In genomic region chr3:59659755-59660154, GRCh38 we compare ENCODE assay signal across 17 cellular contexts.
DNase-seq lines count a peak whose midpoint lies in the region; ATAC-seq, FAIRE-seq and TF ChIP-seq lines count a peak whose summit lies in the region.
"Had no signal": no experiment of that assay in that cellular context is flagged by ENCODE, and none has a peak within 500 bp of the region (broad histone marks: within the 10 kb centered on the region; RNA-seq: fewer than 3 reads in every experiment).

No MANE protein-coding gene starts in this region.

- no peak overlapping the region for H3K4me2 ChIP-seq in IMR-90 (ENCODE audit: low read depth, low read length)
- H3K4me2 ChIP-seq in H1 (ENCODE audit: insufficient read depth in 1 of 2, low read depth in 2 of 2, low read length in 2 of 2): no peak overlapping the region
- H3K4me2 ChIP-seq: GM23338 had no signal

- H2BK20ac ChIP-seq in IMR-90 (ENCODE audit: low read depth, low read length) (no peak overlapping the region), H1 (ENCODE audit: low read length) (no peak overlapping the region)

- H3K27ac ChIP-seq in IMR-90 (ENCODE audit: insufficient read depth, low read length) (peak overlapping the region; percentile 13; the same call in 1 of the 2 replicates), H1 (ENCODE audit: low read depth, low read length) (no peak overlapping the region), lower lobe of right lung (peak overlapping the region; percentile 53)

- ATAC-seq in IMR-90 (ENCODE audit: low read depth) (no peak), lower lobe of right lung (peak; percentile 33 to 53)
- ATAC-seq: GM23338 had no signal

- no CpG with 5 or more reads among the region's 1 CpG for WGBS in IMR-90 (ENCODE audit: extremely low coverage in 2 of 2, insufficient read length in 1 of 2), 2 experiments
- 91% methylated on average over 1 of the region's 1 CpG; no CpG with 5 or more reads in 1 of the 2 experiments for WGBS in H1 (ENCODE audit: extremely low coverage in 1 of 2, insufficient coverage in 1 of 2, insufficient read length in 1 of 2, insufficient replicate concordance in 2 of 2, low coverage in 1 of 2, low lambda C conversion rate in 2 of 2, missing lambda C conversion rate in 1 of 2), 2 experiments

- H3K9ac ChIP-seq in IMR-90 (ENCODE audit: low read depth, low read length) (no peak overlapping the region), H1 (replicated peaks in 1 of 4; ENCODE audit: extremely low read depth in 1 of 4, low read depth in 3 of 4, low read length in 3 of 4) (no peak overlapping the region)

- TF ChIP-seq RAD21 in IMR-90 (IDR thresholded peaks at IDR 0.05; ENCODE audit: low read length) (no peak), H1 (IDR thresholded peaks at IDR 0.05 in 1 of 2, conservative IDR thresholded peaks at IDR 0.05 in 1 of 2; ENCODE audit: low read depth in 2 of 2, low read length in 2 of 2) (no peak)

- H3K36me3 ChIP-seq in IMR-90 (ENCODE audit: control insufficient read depth, insufficient read depth, low read length): no peaks in the 10 kb centered on the region
- H3K36me3 ChIP-seq in H1 (ENCODE audit: control insufficient read depth in 2 of 4, insufficient read depth in 4 of 4, low read length in 3 of 4): no peaks in the 10 kb centered on the region
- H3K36me3 ChIP-seq in lower lobe of right lung: no peaks in the 10 kb centered on the region
- H3K36me3 ChIP-seq: BE2C had no signal

- H3K79me1 ChIP-seq in IMR-90 (ENCODE audit: low read depth in 1 of 2, low read length in 2 of 2): no peaks in the 10 kb centered on the region
- no peaks in the 10 kb centered on the region for H3K79me1 ChIP-seq in H1 (ENCODE audit: low read depth, low read length)

- TF ChIP-seq EP300 in H1 (IDR thresholded peaks at IDR 0.05; ENCODE audit: borderline replicate concordance in 1 of 2, low read depth in 2 of 2, low read length in 2 of 2): no peak

- intact Hi-C loops in IMR-90 (cut with micrococcal nuclease): loop anchor here (10.0 kb wide), 1 partner anchor 195 kb away; no protein-coding TSS in a partner anchor
- intact Hi-C loops in lower lobe of right lung (cut with DNase I): no loop called here

- peak overlapping the region; percentile 34; the same call in 1 of the 2 replicates for H2AK5ac ChIP-seq in IMR-90 (ENCODE audit: low read depth, low read length)
- H2AK5ac ChIP-seq in H1 (ENCODE audit: low read depth, low read length): no peak overlapping the region

- no peak overlapping the region for H3K14ac ChIP-seq in IMR-90 (replicated peaks; ENCODE audit: low read depth, low read length)
- H3K14ac ChIP-seq in H1 (ENCODE audit: insufficient read length): no peak overlapping the region

- H3K79me2 ChIP-seq in H1 (ENCODE audit: control insufficient read depth in 1 of 2, insufficient read depth in 2 of 2, low read length in 2 of 2): no peaks in the 10 kb centered on the region

- H2BK15ac ChIP-seq in IMR-90 (ENCODE audit: low read depth, low read length) (peak overlapping the region; percentile 26; the same call in 1 of the 3 replicates), H1 (ENCODE audit: low read length) (no peak overlapping the region)

- peak overlapping the region; percentile 18; the same call in 1 of the 2 replicates for H2BK120ac ChIP-seq in IMR-90 (ENCODE audit: low read depth, low read length)
- H2BK120ac ChIP-seq in H1 (replicated peaks; ENCODE audit: low read depth, low read length): no peak overlapping the region

- no peaks in the 10 kb centered on the region for H3K23me2 ChIP-seq in H1 (ENCODE audit: low read depth, low read length)

- H3K56ac ChIP-seq in IMR-90 (ENCODE audit: extremely low read depth, insufficient read depth, low read length) (no peak overlapping the region), H1 (replicated peaks; ENCODE audit: insufficient read length, low read depth, low read length) (no peak overlapping the region)

- H2BK12ac ChIP-seq in H1 (ENCODE audit: low read depth, low read length): no peak overlapping the region

- peak overlapping the region; percentile 70; the same call in 1 of the 2 replicates for H4K5ac ChIP-seq in IMR-90 (ENCODE audit: low read depth, low read length)
- H4K5ac ChIP-seq in H1 (ENCODE audit: insufficient read length, low read depth, low read length): no peak overlapping the region

- no peak for DNase-seq in IMR-90
- DNase-seq in H1 (ENCODE audit: low read depth in 1 of 2, low spot score in 2 of 2): peak in 1 of 2 experiments; percentile 19
- DNase-seq in lower lobe of right lung: no peak
- no peak for DNase-seq in NOMO-1 treated with dmso at 0.1 percent for 144 hours (lab: John Stamatoyannopoulos, UW; ENCODE audit: unreplicated experiment)
- DNase-seq in GOT3 (lab: John Stamatoyannopoulos, UW): no peak
- no peak for DNase-seq in activated CD4-positive, CD25-positive, alpha-beta regulatory T cell (lab: John Stamatoyannopoulos, UW)
- DNase-seq: ACHN; BE2C; C1 segment of cervical spinal cord; Caco-2; CD4-positive, CD25-positive, alpha-beta regulatory T cell; H9 had no signal

- no peak for FAIRE-seq in H1 (lab: Jason Lieb, UNC)
- FAIRE-seq: D721Med, G401.6, GM12891, GM18507 had no signal

- H3K27me3 ChIP-seq in IMR-90 (ENCODE audit: control insufficient read depth, insufficient read depth, low read length): no peaks in the 10 kb centered on the region
- H3K27me3 ChIP-seq in H1 (replicated peaks in 1 of 4; ENCODE audit: control insufficient read depth in 3 of 4, extremely low read depth in 1 of 4, insufficient read depth in 3 of 4, low read length in 3 of 4): peaks cover 0 to 1% (median 0%) of the 10 kb centered on the region in 4 experiments; a peak in 1 of 7 replicates
- no peaks in the 10 kb centered on the region for H3K27me3 ChIP-seq in lower lobe of right lung (ENCODE audit: low read depth)
- H3K27me3 ChIP-seq: BE2C had no signal

- in situ Hi-C loops in IMR-90 (cut with MboI; ENCODE audit: low sequenced_read_pairs): no loop called here

- H3K23ac ChIP-seq in IMR-90 (ENCODE audit: low read depth, low read length) (no peak overlapping the region), H1 (ENCODE audit: insufficient read length) (no peak overlapping the region)

- no TSS peak for BruUV-seq in IMR-90 (replicated peaks; lab: Mats Ljungman, UMichigan)

- H2AFZ ChIP-seq in IMR-90 (replicated peaks; ENCODE audit: low read length, poor library complexity): no peak overlapping the region
- H2AFZ ChIP-seq in H1 (ENCODE audit: low read length): no peak overlapping the region
- H2AFZ ChIP-seq: GM23338 had no signal

- dilution Hi-C loops in IMR-90 (cut with HindIII; ENCODE audit: low sequenced_read_pairs, unreplicated experiment): no loop called here

- H4K8ac ChIP-seq in IMR-90 (ENCODE audit: low read depth in 2 of 2, low read length in 2 of 2) (no peak overlapping the region; a peak in 1 of 4 replicates), H1 (ENCODE audit: extremely low read depth, insufficient read depth, low read length) (peak overlapping the region; percentile 43; the same call in 1 of the 2 replicates)

- H2BK5ac ChIP-seq in IMR-90 (ENCODE audit: low read depth, low read length, poor library complexity, severe bottlenecking) (no peak overlapping the region), H1 (ENCODE audit: low read depth, low read length) (no peak overlapping the region)

- no peak overlapping the region for H3K4me3 ChIP-seq in IMR-90 (ENCODE audit: insufficient read depth, low read depth, low read length)
- H3K4me3 ChIP-seq in H1 (ENCODE audit: extremely low read depth in 1 of 4, insufficient read depth in 2 of 4, low read depth in 3 of 4, low read length in 4 of 4): no peak overlapping the region
- H3K4me3 ChIP-seq in lower lobe of right lung: no peak overlapping the region
- H3K4me3 ChIP-seq: GM23338 had no signal

- no peak for TF ChIP-seq CTCF in IMR-90 (conservative IDR thresholded peaks at IDR 0.05; ENCODE audit: low read depth, low read length)
- no peak for TF ChIP-seq CTCF in H1 (IDR thresholded peaks at IDR 0.05; ENCODE audit: control extremely low read depth in 1 of 3, insufficient read depth in 1 of 3, low read depth in 1 of 3, low read length in 3 of 3)
- no peak for TF ChIP-seq CTCF in lower lobe of right lung (IDR thresholded peaks at IDR 0.05)

- H3K4ac ChIP-seq in IMR-90 (ENCODE audit: low read depth, low read length): no peak overlapping the region; the same call in 1 of the 2 replicates
- H3K4ac ChIP-seq in H1 (replicated peaks; ENCODE audit: insufficient read length, low read depth, low read length): no peak overlapping the region

- peak overlapping the region; percentile 43; the same call in 1 of the 2 replicates for H4K91ac ChIP-seq in IMR-90 (ENCODE audit: insufficient read depth, low read depth, low read length)
- no peak overlapping the region for H4K91ac ChIP-seq in H1 (replicated peaks; ENCODE audit: insufficient read length, low read length)

- no peak overlapping the region for H2AK9ac ChIP-seq in IMR-90 (replicated peaks; ENCODE audit: low read depth, low read length, poor library complexity)

- H3K18ac ChIP-seq in IMR-90 (ENCODE audit: low read depth, low read length): peak overlapping the region; percentile 74
- H3K18ac ChIP-seq in H1 (ENCODE audit: extremely low read depth, low read length): no peak overlapping the region

- H3K4me1 ChIP-seq in IMR-90 (ENCODE audit: control insufficient read depth, insufficient read depth, low read length): peaks cover 20% of the 10 kb centered on the region
- H3K4me1 ChIP-seq in H1 (replicated peaks in 1 of 4; ENCODE audit: control insufficient read depth in 3 of 4, insufficient read depth in 4 of 4, low read length in 3 of 4): peaks cover 0 to 3% (median 0%) of the 10 kb centered on the region in 4 experiments; a peak in 1 of 7 replicates
- H3K4me1 ChIP-seq in lower lobe of right lung: peaks cover 38% of the 10 kb centered on the region
- H3K4me1 ChIP-seq: BE2C had no signal

- POLR2A ChIA-PET in IMR-90 (lab: Charles Lee; ENCODE audit: unreplicated experiment) (no interaction called here), H1 (lab: Charles Lee; ENCODE audit: partially characterized antibody) (interaction anchor here (0.7 kb wide), 1 partner anchor 117 kb away, joined by 4 read pairs; no protein-coding TSS in a partner anchor)

- CTCF ChIA-PET in IMR-90 (lab: Yijun Ruan, JAX) (no interaction called here), H1 (lab: Charles Lee; ENCODE audit: partially characterized antibody) (interaction anchor here (1.2 kb wide), 1 partner anchor 15 kb away, joined by 4 read pairs; no protein-coding TSS in a partner anchor)

- TF ChIP-seq POLR2A in IMR-90 (IDR thresholded peaks at IDR 0.05; ENCODE audit: low read depth, low read length): no peak
- no peak for TF ChIP-seq POLR2A in H1 (IDR thresholded peaks at IDR 0.05; ENCODE audit: control extremely low read depth in 1 of 2, low read depth in 2 of 2, low read length in 2 of 2)

- no peaks in the 10 kb centered on the region for H4K20me1 ChIP-seq in IMR-90 (ENCODE audit: insufficient read depth, low read length)
- no peaks in the 10 kb centered on the region for H4K20me1 ChIP-seq in H1 (replicated peaks in 1 of 2; ENCODE audit: control insufficient read depth in 1 of 2, insufficient read depth in 2 of 2, low read length in 2 of 2)

- H3K9me3 ChIP-seq in IMR-90 (ENCODE audit: control insufficient read depth, insufficient read depth, low read length) (no peaks in the 10 kb centered on the region), H1 (ENCODE audit: insufficient read depth in 2 of 2, low read depth in 1 of 2, low read length in 1 of 2) (no peaks in the 10 kb centered on the region), lower lobe of right lung (no peaks in the 10 kb centered on the region)
- H3K9me3 ChIP-seq: BE2C, Caco-2 had no signal

- H3K9me1 ChIP-seq in IMR-90 (ENCODE audit: insufficient read depth, low read length): peaks cover 5% of the 10 kb centered on the region; the same call in 1 of the 2 replicates
